In the genomic region with DNA sequence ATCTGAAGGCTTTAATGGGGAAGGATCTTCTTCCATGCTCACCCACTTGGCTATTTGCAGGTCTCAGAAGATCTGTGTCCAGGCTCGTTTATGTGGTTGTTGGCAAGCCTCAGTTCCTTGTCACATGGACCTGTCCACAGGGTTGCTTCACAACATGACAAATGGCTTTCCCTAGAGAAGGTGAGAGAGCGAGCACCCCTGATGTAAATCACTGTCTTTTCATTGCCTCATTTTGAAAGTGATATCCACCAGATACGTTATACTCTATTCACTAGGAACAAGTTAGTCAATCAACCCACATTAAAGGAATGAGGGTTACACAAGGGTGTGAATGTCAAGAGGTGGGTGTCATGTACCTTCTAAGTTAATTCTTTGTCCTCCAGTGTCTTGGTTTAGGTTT, we compare ENCODE assay signal across 26 cellular contexts.
"Had no signal": no experiment of that assay in that cellular context is flagged by ENCODE, and none has a peak within 500 bp of the region (broad histone marks: within the 10 kb centered on the region; RNA-seq: fewer than 3 reads in every experiment).

No MANE protein-coding gene starts in this region.

- H3K9me3 ChIP-seq: ascending aorta, body of pancreas had no signal

- H3K4me3 Mint-ChIP-seq: activated naive CD8-positive, alpha-beta T cell treated with anti-CD3 and anti-CD28 coated beads, Interleukin-2, amount 10 ng/mL, durations not matched to agents 7 days and 5 days; central memory CD8-positive, alpha-beta T cell; IgD-negative memory B cell; T-cell had no signal

- H3K27ac Mint-ChIP-seq: activated naive CD8-positive, alpha-beta T cell treated with anti-CD3 and anti-CD28 coated beads, Interleukin-2, amount 10 ng/mL, durations not matched to agents 7 days and 5 days; IgD-negative memory B cell; T-cell had no signal

- H3K4me1 Mint-ChIP-seq: activated naive CD8-positive, alpha-beta T cell treated with anti-CD3 and anti-CD28 coated beads, Interleukin-2, amount 10 ng/mL, durations not matched to agents 7 days and 5 days; central memory CD8-positive, alpha-beta T cell; IgD-negative memory B cell; T-cell had no signal

- H3K36me3 ChIP-seq: ascending aorta had no signal

- H3K36me3 Mint-ChIP-seq: activated naive CD8-positive, alpha-beta T cell treated with anti-CD3 and anti-CD28 coated beads, Interleukin-2, amount 10 ng/mL, durations not matched to agents 7 days and 5 days; T-cell had no signal

- DNase-seq: activated CD4-positive, alpha-beta T cell treated with anti-CD3 and anti-CD28 coated beads, Interleukin-2, amount 50 U/mL, for 48 hours; activated CD4-positive, CD25-positive, alpha-beta regulatory T cell; activated effector memory CD4-positive, alpha-beta T cell treated with anti-CD3 and anti-CD28 coated beads, Interleukin-2, amount 50 U/mL, for 16 hours; activated naive CD4-positive, alpha-beta T cell treated with Interleukin-2 at 50 U/mL for 16 hours; activated naive CD8-positive, alpha-beta T cell treated with anti-CD3 and anti-CD28 coated beads, Interleukin-2, amount 10 ng/mL, durations not matched to agents 7 days and 5 days; body of pancreas; KG1; NCI-H1092; NCI-H1417; NCI-H1930; NCI-H2171 treated with DMSO at 0.1 percent for 48 hours; NCI-H226; NCI-H526; NK-92 treated with Interleukin-12 subunit alpha and Interleukin-12 subunit beta, amount 100 ng/mL, for 24 hours; OCI-M1; RPMI8226; T-cell; T-helper 2 cell; T1000 had no signal

- H3K9me3 Mint-ChIP-seq: activated naive CD8-positive, alpha-beta T cell treated with anti-CD3 and anti-CD28 coated beads, Interleukin-2, amount 10 ng/mL, durations not matched to agents 7 days and 5 days; T-cell had no signal

- H3K4me1 ChIP-seq: ascending aorta, body of pancreas had no signal

- H3K27me3 ChIP-seq: ascending aorta, body of pancreas had no signal

- ATAC-seq: body of pancreas, Panc1, Right ventricle myocardium inferior, T-cell had no signal

- H3K4me3 ChIP-seq: ascending aorta, body of pancreas, SK-N-MC had no signal

- H3K27ac ChIP-seq: ascending aorta, body of pancreas, SK-N-MC, VCaP had no signal
